ENCODE assay signal across 8 cellular contexts in genomic region chr2:128379021-128380005, GRCh38.
A peak's percentile ranks its signal among the peaks of the same experiment; 100 is the strongest.
DNase-seq lines count a peak whose midpoint lies in the region; ATAC-seq, FAIRE-seq and TF ChIP-seq lines count a peak whose summit lies in the region.

No MANE protein-coding gene starts in this region.

- H3K4me3 ChIP-seq in HepG2 (replicated peaks in 1 of 3; ENCODE audit: insufficient read depth in 1 of 3, low read depth in 2 of 3, low read length in 3 of 3) (peak overlapping the region in 2 of 3 experiments; percentile 21 to 61; a peak in 4 of 6 replicates), testis (no peak overlapping the region)

- 11% methylated on average over 20 of the region's 22 CpGs for WGBS in HepG2 (ENCODE audit: low lambda C conversion rate)
- 32 to 50% methylated on average over 17 to 22 of the region's 22 CpGs for WGBS in testis, 2 donors

- H3K4me1 ChIP-seq in HepG2 (ENCODE audit: insufficient read depth, low read length) (peaks cover 62% of the 10 kb centered on the region), testis (peaks cover 52% of the 10 kb centered on the region)

- peak overlapping the region; percentile 25; the same call in 1 of the 2 replicates for H3K9ac ChIP-seq in HepG2 (ENCODE audit: insufficient read depth, low read depth, low read length)

- TF ChIP-seq EP300 in HepG2 (IDR thresholded peaks at IDR 0.05; ENCODE audit: low read depth in 2 of 2, low read length in 2 of 2) (peak in 1 of 2 experiments; percentile 64; a peak in 1 of 4 replicates), HepG2 (CRISPR knock-in tag; IDR thresholded peaks at IDR 0.05; ENCODE audit: borderline replicate concordance) (peak; percentile 50; the same call in 1 of the 2 replicates)

- peak; percentile 76 for ATAC-seq in HepG2
- ATAC-seq in HG03139 (IDR thresholded peaks at IDR 0.05; ENCODE audit: unreplicated experiment) = no peak
- ATAC-seq in HG03097 (IDR thresholded peaks at IDR 0.05; ENCODE audit: low FRiP score, unreplicated experiment) = no peak

- FAIRE-seq in HepG2 (lab: Jason Lieb, UNC) = peak; percentile 96

- H3K4me1 Mint-ChIP-seq in activated CD4-positive, alpha-beta T cell treated with anti-CD3 and anti-CD28 coated beads, Interleukin-2, amount 10 ng/mL, durations not matched to agents 7 days and 5 days = no peaks in the 10 kb centered on the region

- H3K27me3 Mint-ChIP-seq in activated CD4-positive, alpha-beta T cell treated with anti-CD3 and anti-CD28 coated beads, Interleukin-2, amount 10 ng/mL, durations not matched to agents 7 days and 5 days = no peaks in the 10 kb centered on the region

- in situ Hi-C loops in HepG2 (cut with HindIII; ENCODE audit: extremely low pct_ligation_motif_present, low pct_unique_long_range_greater_than_20kb) = no loop called here

- peak overlapping the region; percentile 85 for H3K4me2 ChIP-seq in HepG2 (ENCODE audit: low read depth, low read length)

- H3K79me2 ChIP-seq in HepG2 (ENCODE audit: insufficient read depth, low read length) = no peaks in the 10 kb centered on the region

- TF ChIP-seq POLR2A in HepG2 (IDR thresholded peaks at IDR 0.05; ENCODE audit: insufficient read depth in 1 of 2, low read depth in 2 of 2, low read length in 2 of 2) = no peak
- TF ChIP-seq POLR2A in testis (IDR thresholded peaks at IDR 0.05) = no peak

- DNase-seq in NCI-H226 (peak; percentile 70), HepG2 (ENCODE audit: low spot score) (peak; percentile 90), testis (peak; percentile 94), NOMO-1 (lab: John Stamatoyannopoulos, UW; ENCODE audit: unreplicated experiment in 2 of 2) (no peak)
- DNase-seq in activated CD4-positive, alpha-beta T cell treated with anti-CD3 and anti-CD28 coated beads, Interleukin-2, amount 10 ng/mL, durations not matched to agents 7 days and 5 days = no peak

- no peak for TF ChIP-seq RAD21 in HepG2 (CRISPR knock-in tag; IDR thresholded peaks at IDR 0.05)

- no peaks in the 10 kb centered on the region for H3K36me3 Mint-ChIP-seq in activated CD4-positive, alpha-beta T cell treated with anti-CD3 and anti-CD28 coated beads, Interleukin-2, amount 10 ng/mL, durations not matched to agents 7 days and 5 days (ENCODE audit: low read depth)

- H3K9me3 ChIP-seq in HepG2 (ENCODE audit: low read length) (no peaks in the 10 kb centered on the region), testis (no peaks in the 10 kb centered on the region)

- POLR2A ChIA-PET in HepG2 (lab: Yijun Ruan, JAX) = interaction anchor here (1.1 to 1.2 kb wide), 2 partner anchors 73 to 288 kb away, joined by 3 read pairs; partner anchors contain the start of gene UGGT1
- POLR2A ChIA-PET in activated CD4-positive, alpha-beta T cell treated with anti-CD3 and anti-CD28 coated beads, Interleukin-2, amount 10 ng/mL, durations not matched to agents 7 days and 5 days (lab: Charles Lee) = no interaction called here

- TF ChIP-seq CTCF in HepG2 (CRISPR knock-in tag; IDR thresholded peaks at IDR 0.05) (no peak), testis (IDR thresholded peaks at IDR 0.05) (no peak)

- H3K36me3 ChIP-seq in HepG2 (replicated peaks in 1 of 2; ENCODE audit: control insufficient read depth in 1 of 2, insufficient read depth in 2 of 2, low read length in 2 of 2) = no peaks in the 10 kb centered on the region
- H3K36me3 ChIP-seq in testis (ENCODE audit: low read depth, missing control alignments) = no peaks in the 10 kb centered on the region

- BruUV-seq in HepG2 (replicated peaks; lab: Mats Ljungman, UMichigan) = no TSS peak

- H2AFZ ChIP-seq in HepG2 (ENCODE audit: low read length) = no peak overlapping the region

- CTCF ChIA-PET in HepG2 (lab: Yijun Ruan, JAX; ENCODE audit: low intra/inter-chr PET ratio, low total read pairs) = no interaction called here
- CTCF ChIA-PET in activated CD4-positive, alpha-beta T cell treated with anti-CD3 and anti-CD28 coated beads, Interleukin-2, amount 10 ng/mL, durations not matched to agents 7 days and 5 days (lab: Charles Lee) = no interaction called here

- H3K27me3 ChIP-seq in HepG2 (ENCODE audit: control insufficient read depth in 1 of 2, insufficient read depth in 2 of 2, low read length in 2 of 2) = 0 out of 5 replicates have a peak, but pooled peaks cover 0 to 7% of the 10 kb centered on the region in 2 experiments
- no peaks in the 10 kb centered on the region for H3K27me3 ChIP-seq in testis

- H3K4me3 Mint-ChIP-seq in activated CD4-positive, alpha-beta T cell treated with anti-CD3 and anti-CD28 coated beads, Interleukin-2, amount 10 ng/mL, durations not matched to agents 7 days and 5 days = no peak overlapping the region

- peak overlapping the region; percentile 54 for H3K27ac ChIP-seq in cingulate gyrus (ENCODE audit: low read depth, low read length)
- no peak overlapping the region for H3K27ac ChIP-seq in HepG2 (ENCODE audit: extremely low read length, insufficient read depth, low read length)
- peak overlapping the region; percentile 46 to 70 for H3K27ac ChIP-seq in testis

- H3K27ac Mint-ChIP-seq in activated CD4-positive, alpha-beta T cell treated with anti-CD3 and anti-CD28 coated beads, Interleukin-2, amount 10 ng/mL, durations not matched to agents 7 days and 5 days = no peak overlapping the region

- intact Hi-C loops in HepG2 (cut with micrococcal nuclease; ENCODE audit: unreplicated experiment) = no loop called here
- intact Hi-C loops in testis (cut with DNase I; ENCODE audit: low total_unique reads) = no loop called here

- no peaks in the 10 kb centered on the region for H3K9me3 Mint-ChIP-seq in activated CD4-positive, alpha-beta T cell treated with anti-CD3 and anti-CD28 coated beads, Interleukin-2, amount 10 ng/mL, durations not matched to agents 7 days and 5 days

- H4K20me1 ChIP-seq in HepG2 (ENCODE audit: insufficient read depth, low read length) = no peaks in the 10 kb centered on the region

TF ChIP-seq in HepG2, 621 proteins besides CTCF, POLR2A, EP300 and RAD21 (continues in another document):
- TF ChIP-seq, protein P1, sequence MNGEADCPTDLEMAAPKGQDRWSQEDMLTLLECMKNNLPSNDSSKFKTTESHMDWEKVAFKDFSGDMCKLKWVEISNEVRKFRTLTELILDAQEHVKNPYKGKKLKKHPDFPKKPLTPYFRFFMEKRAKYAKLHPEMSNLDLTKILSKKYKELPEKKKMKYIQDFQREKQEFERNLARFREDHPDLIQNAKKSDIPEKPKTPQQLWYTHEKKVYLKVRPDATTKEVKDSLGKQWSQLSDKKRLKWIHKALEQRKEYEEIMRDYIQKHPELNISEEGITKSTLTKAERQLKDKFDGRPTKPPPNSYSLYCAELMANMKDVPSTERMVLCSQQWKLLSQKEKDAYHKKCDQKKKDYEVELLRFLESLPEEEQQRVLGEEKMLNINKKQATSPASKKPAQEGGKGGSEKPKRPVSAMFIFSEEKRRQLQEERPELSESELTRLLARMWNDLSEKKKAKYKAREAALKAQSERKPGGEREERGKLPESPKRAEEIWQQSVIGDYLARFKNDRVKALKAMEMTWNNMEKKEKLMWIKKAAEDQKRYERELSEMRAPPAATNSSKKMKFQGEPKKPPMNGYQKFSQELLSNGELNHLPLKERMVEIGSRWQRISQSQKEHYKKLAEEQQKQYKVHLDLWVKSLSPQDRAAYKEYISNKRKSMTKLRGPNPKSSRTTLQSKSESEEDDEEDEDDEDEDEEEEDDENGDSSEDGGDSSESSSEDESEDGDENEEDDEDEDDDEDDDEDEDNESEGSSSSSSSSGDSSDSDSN (CRISPR knock-in tag; IDR thresholded peaks at IDR 0.05) = peak; percentile 68; the same call in 1 of the 2 replicates
- TF ChIP-seq ZNF556 (CRISPR knock-in tag; IDR thresholded peaks at IDR 0.05; ENCODE audit: borderline replicate concordance) = peak; percentile 26; the same call in 1 of the 2 replicates
- TF ChIP-seq JUN (CRISPR knock-in tag; IDR thresholded peaks at IDR 0.05) = 0 out of 2 replicates have a peak, but pooled peaks have one; percentile 34
- TF ChIP-seq, protein P2, sequence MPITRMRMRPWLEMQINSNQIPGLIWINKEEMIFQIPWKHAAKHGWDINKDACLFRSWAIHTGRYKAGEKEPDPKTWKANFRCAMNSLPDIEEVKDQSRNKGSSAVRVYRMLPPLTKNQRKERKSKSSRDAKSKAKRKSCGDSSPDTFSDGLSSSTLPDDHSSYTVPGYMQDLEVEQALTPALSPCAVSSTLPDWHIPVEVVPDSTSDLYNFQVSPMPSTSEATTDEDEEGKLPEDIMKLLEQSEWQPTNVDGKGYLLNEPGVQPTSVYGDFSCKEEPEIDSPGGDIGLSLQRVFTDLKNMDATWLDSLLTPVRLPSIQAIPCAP (CRISPR knock-in tag; IDR thresholded peaks at IDR 0.05; ENCODE audit: low read depth) = 0 out of 2 replicates have a peak, but pooled peaks have one; percentile 28
- peak; percentile 84 for TF ChIP-seq ZNF263 (CRISPR knock-in tag; IDR thresholded peaks at IDR 0.05)
- no peak for TF ChIP-seq ZNF30 (CRISPR knock-in tag; IDR thresholded peaks at IDR 0.05)
- no peak for TF ChIP-seq HNF4G (IDR thresholded peaks at IDR 0.05; ENCODE audit: borderline replicate concordance, low read depth, low read length)
- no peak for TF ChIP-seq HNF4G (CRISPR knock-in tag; IDR thresholded peaks at IDR 0.05; ENCODE audit: borderline replicate concordance, low read depth)
- peak; percentile 93 for TF ChIP-seq TEAD3 (CRISPR knock-in tag; optimal IDR thresholded peaks at IDR 0.05; ENCODE audit: borderline replicate concordance)
- no peak for TF ChIP-seq ZSCAN20 (CRISPR knock-in tag; IDR thresholded peaks at IDR 0.05; ENCODE audit: borderline replicate concordance)
- TF ChIP-seq ZNF720 (CRISPR knock-in tag; IDR thresholded peaks at IDR 0.05) = no peak
- TF ChIP-seq, protein P3, sequence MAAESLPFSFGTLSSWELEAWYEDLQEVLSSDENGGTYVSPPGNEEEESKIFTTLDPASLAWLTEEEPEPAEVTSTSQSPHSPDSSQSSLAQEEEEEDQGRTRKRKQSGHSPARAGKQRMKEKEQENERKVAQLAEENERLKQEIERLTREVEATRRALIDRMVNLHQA (CRISPR knock-in tag; IDR thresholded peaks at IDR 0.05) = no peak
- no peak for TF ChIP-seq ZBTB8A (CRISPR knock-in tag; IDR thresholded peaks at IDR 0.05; ENCODE audit: borderline replicate concordance, low read depth)
- TF ChIP-seq ZBTB46 (CRISPR knock-in tag; IDR thresholded peaks at IDR 0.05; ENCODE audit: borderline replicate concordance) = no peak
- TF ChIP-seq NAIF1 (CRISPR knock-in tag; IDR thresholded peaks at IDR 0.05; ENCODE audit: borderline replicate concordance) = no peak

Comparison
In these comparisons a context has a peak if more than half of its experiments do, and no peak if none do; other contexts are left out.
1. DNase-seq: peak in NCI-H226 (single experiment), HepG2 (single experiment) and testis (single experiment); none in NOMO-1 (0 of 2) and activated CD4-positive, alpha-beta T cell treated with anti-CD3 and anti-CD28 coated beads, Interleukin-2, amount 10 ng/mL, durations not matched to agents 7 days and 5 days (single experiment).
2. H3K4me3 ChIP-seq: peak in HepG2 (2 of 3); none in testis (0 of 2).